ENCODE assay signal across 8 cellular contexts in the genomic region with DNA sequence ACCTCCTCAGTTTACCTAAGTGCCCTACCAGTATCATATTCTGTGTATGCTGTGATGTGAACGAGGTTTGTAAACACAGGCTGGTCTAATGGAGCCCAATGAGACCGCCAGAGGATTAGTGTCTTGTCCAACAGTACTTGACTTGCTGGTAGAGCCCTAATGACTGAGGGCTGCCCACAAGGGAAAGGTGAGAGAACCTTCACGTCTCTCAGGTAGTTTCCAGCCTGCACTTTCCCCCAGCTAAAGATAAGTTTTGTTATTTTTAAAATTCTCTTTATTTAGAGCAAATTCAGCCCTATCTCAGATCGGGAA. TPM values are rescaled to one million over a fixed set of nuclear protein-coding genes. Genes with fewer than 3 reads are reported as not detected.
DNase-seq lines count a peak whose midpoint lies in the region; ATAC-seq and TF ChIP-seq lines count a peak whose summit lies in the region.

No MANE protein-coding gene starts in this region.

- peak overlapping the region; percentile 59 for H3K4me3 ChIP-seq in RWPE2 (ENCODE audit: severe bottlenecking)
- peak overlapping the region; percentile 91 for H3K4me3 ChIP-seq in fibroblast of villous mesenchyme (ENCODE audit: low read depth, low read length)
- peak overlapping the region; percentile 76 to 94 for H3K4me3 ChIP-seq in prostate gland

- DNase-seq in RWPE2 (ENCODE audit: low spot score) (no peak), fibroblast of villous mesenchyme (ENCODE audit: low read depth) (no peak), prostate gland (ENCODE audit: low spot score) (no peak), LoVo (ENCODE audit: low spot score) (no peak), NCI-H1092 treated with DMSO at 0.1 percent for 48 hours (lab: John Stamatoyannopoulos, UW) (no peak), H4 (ENCODE audit: low spot score) (no peak)

- H3K27ac ChIP-seq in RWPE2 (ENCODE audit: poor library complexity, severe bottlenecking) (peak overlapping the region; percentile 75), prostate gland (peak overlapping the region; percentile 94 to 96)

- peaks cover 24% of the 10 kb centered on the region for H3K4me1 ChIP-seq in RWPE2 (ENCODE audit: insufficient read depth, poor library complexity, severe bottlenecking)
- H3K4me1 ChIP-seq in prostate gland (replicated peaks), result no peaks in the 10 kb centered on the region

- intact Hi-C loops in prostate gland (cut with DNase I), result no loop called here

- H3K36me3 ChIP-seq in RWPE2 (ENCODE audit: low read depth) (peaks cover 12% of the 10 kb centered on the region), prostate gland (no peaks in the 10 kb centered on the region)

- 4% methylated on average over 4 of the region's 4 CpGs for WGBS in prostate gland

- H3K9me3 ChIP-seq in RWPE2 (ENCODE audit: severe bottlenecking) (no peaks in the 10 kb centered on the region), prostate gland (no peaks in the 10 kb centered on the region)

- peak; percentile 11 for ATAC-seq in GM18858 (IDR thresholded peaks at IDR 0.05; ENCODE audit: unreplicated experiment)
- ATAC-seq in HG02623 (IDR thresholded peaks at IDR 0.05; ENCODE audit: unreplicated experiment), result peak; percentile 25
- peak; percentile 54 for ATAC-seq in RWPE2 (ENCODE audit: low read depth)

- TF ChIP-seq CTCF in RWPE2 (IDR thresholded peaks at IDR 0.05; ENCODE audit: poor library complexity, severe bottlenecking), result no peak
- no peak for TF ChIP-seq CTCF in fibroblast of villous mesenchyme (IDR thresholded peaks at IDR 0.05; ENCODE audit: insufficient read depth, low read depth, low read length)
- TF ChIP-seq CTCF in prostate gland (IDR thresholded peaks at IDR 0.05), result peak in 1 of 4 experiments; percentile 24

- H3K27me3 ChIP-seq in RWPE2 (ENCODE audit: insufficient read depth, poor library complexity, severe bottlenecking) (no peaks in the 10 kb centered on the region), prostate gland (replicated peaks; ENCODE audit: insufficient read depth) (no peaks in the 10 kb centered on the region)

- TF ChIP-seq POLR2A in prostate gland (IDR thresholded peaks at IDR 0.05), result no peak

RNA-seq across cellular contexts. Expression of a gene that starts 0.5 kb away (rescaled TPM):
- total RNA-seq in fibroblast of villous mesenchyme (35.1 and 50.5 TPM in 2 replicates), prostate gland (10 to 100 TPM; 29.0 to 45.9 TPM)
- 13.0 and 15.9 TPM in 2 replicates for total RNA-seq in H4 (2014; rRNA removed; shearing (Covaris generic))
